8 cellular contexts compared by ENCODE assay signal in the genomic region with DNA sequence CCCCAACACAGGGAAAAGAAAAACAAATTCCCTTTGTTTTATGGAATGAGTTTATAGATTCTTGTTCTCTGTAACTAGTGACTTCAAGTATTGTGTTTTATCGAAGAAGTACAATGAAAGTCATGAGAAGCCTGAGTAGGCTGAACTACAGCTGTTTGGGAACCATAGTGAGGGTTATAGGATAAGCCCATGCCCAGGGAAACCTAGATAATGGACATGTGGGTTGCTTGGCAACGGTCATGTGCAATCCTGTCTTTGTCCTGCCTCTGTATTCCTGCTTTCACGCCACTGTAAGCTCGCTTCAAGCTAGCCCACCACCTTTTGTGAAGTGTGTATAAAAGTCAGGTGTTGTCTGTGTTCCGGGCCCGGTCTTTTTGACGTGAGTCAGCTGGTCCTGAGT.
A peak's percentile ranks its signal among the peaks of the same experiment; 100 is the strongest.
DNase-seq lines count a peak whose midpoint lies in the region; TF ChIP-seq lines count a peak whose summit lies in the region.
"Not testable (repeated sequence)": the region's sequence is repeated elsewhere in the genome, so short reads cannot be mapped to it uniquely, and the experiment has no call there.

No MANE protein-coding gene starts in this region.

- H2AFZ ChIP-seq in KMS-11 (ENCODE audit: low read depth) = peak overlapping the region; percentile 64; the same call in 1 of the 2 replicates
- H2AFZ ChIP-seq in trophoblast cell (ENCODE audit: insufficient read depth, low read length, poor library complexity) = not testable (repeated sequence)

- POLR2A ChIA-PET in activated CD4-positive, alpha-beta T cell treated with anti-CD3 and anti-CD28 coated beads, Interleukin-2, amount 10 ng/mL, durations not matched to agents 7 days and 5 days (lab: Charles Lee) = not testable (repeated sequence)

- not testable (repeated sequence) for H2BK12ac ChIP-seq in trophoblast cell (ENCODE audit: low read length)

- H2BK5ac ChIP-seq in trophoblast cell (ENCODE audit: low read depth, low read length, poor library complexity) = not testable (repeated sequence)

- not testable (repeated sequence) for H3K18ac ChIP-seq in trophoblast cell (ENCODE audit: low read length)

- H4K91ac ChIP-seq in trophoblast cell (ENCODE audit: low read depth, low read length) = not testable (repeated sequence)

- DNase-seq in Calu3 (peak; percentile 5), cardiac fibroblast (ENCODE audit: low read depth in 2 of 2) (peak; percentile 36 to 67), glutamatergic neuron (peak; percentile 7), trophoblast cell (peak in 1 of 2 donors; percentile 4)
- peak; percentile 6 for DNase-seq in activated CD4-positive, alpha-beta T cell treated with anti-CD3 and anti-CD28 coated beads, Interleukin-2, amount 10 ng/mL, durations not matched to agents 7 days and 5 days
- DNase-seq in transverse colon = not testable (repeated sequence)

- H3K27ac ChIP-seq in KMS-11 (peak overlapping the region; percentile 46; the same call in 1 of the 2 replicates), liver (ENCODE audit: low read depth in 1 of 2, low read length in 2 of 2) (peak overlapping the region; percentile 28 to 53), trophoblast cell (ENCODE audit: low read depth, low read length) (peak overlapping the region; percentile 23), transverse colon (peak overlapping the region; percentile 72 to 80 (median 76))

- H3K36me3 Mint-ChIP-seq in Calu3 (ENCODE audit: insufficient read depth, unreplicated experiment); activated CD4-positive, alpha-beta T cell treated with anti-CD3 and anti-CD28 coated beads, Interleukin-2, amount 10 ng/mL, durations not matched to agents 7 days and 5 days (ENCODE audit: low read depth); glutamatergic neuron (ENCODE audit: unreplicated experiment): not testable (repeated sequence)

- not testable (repeated sequence) for H4K20me1 ChIP-seq in KMS-11 (ENCODE audit: insufficient read depth)

- H3K9ac ChIP-seq in KMS-11 = peak overlapping the region; percentile 20; the same call in 1 of the 2 replicates
- H3K9ac ChIP-seq in liver (ENCODE audit: low read depth in 1 of 2, low read length in 2 of 2); trophoblast cell (ENCODE audit: low read length): not testable (repeated sequence)

- H3K4me3 ChIP-seq in KMS-11 (IDR thresholded peaks at IDR 0.05; ENCODE audit: insufficient read depth, low read depth, low read length); trophoblast cell (ENCODE audit: low read depth, low read length): not testable (repeated sequence)
- peak overlapping the region; percentile 27 to 32 for H3K4me3 ChIP-seq in cardiac fibroblast (replicated peaks in 1 of 2; ENCODE audit: low read depth in 2 of 2, low read length in 2 of 2)
- H3K4me3 ChIP-seq in liver (ENCODE audit: low read depth in 1 of 3, low read length in 3 of 3) = peak overlapping the region; percentile 20 to 69 (median 30)
- H3K4me3 ChIP-seq in transverse colon = peak overlapping the region in 2 of 4 donors; percentile 10 to 20

- 5% methylated on average over 7 of the region's 7 CpGs for WGBS in liver
- WGBS in trophoblast cell (ENCODE audit: extremely low coverage, insufficient coverage, insufficient read length) = no CpG with 5 or more reads among the region's 7 CpGs
- WGBS in transverse colon (ENCODE audit: low coverage in 1 of 2), 2 donors = 9 to 15% methylated on average over 3 to 4 of the region's 7 CpGs

- not testable (repeated sequence) for H3K9me3 Mint-ChIP-seq in Calu3 (ENCODE audit: low read depth, unreplicated experiment); activated CD4-positive, alpha-beta T cell treated with anti-CD3 and anti-CD28 coated beads, Interleukin-2, amount 10 ng/mL, durations not matched to agents 7 days and 5 days; glutamatergic neuron (ENCODE audit: unreplicated experiment)

- TSS peak; percentile 79 for BruUV-seq in Calu3 (replicated peaks; lab: Mats Ljungman, UMichigan)

- TF ChIP-seq POLR2A in transverse colon (IDR thresholded peaks at IDR 0.05) = not testable (repeated sequence)

- not testable (repeated sequence) for H3K4me1 ChIP-seq in KMS-11 (ENCODE audit: low read depth, poor library complexity, severe bottlenecking); liver (ENCODE audit: control insufficient read depth in 4 of 4, insufficient read depth in 4 of 4, low read length in 3 of 4); trophoblast cell (ENCODE audit: control insufficient read depth in 1 of 2, insufficient read depth in 2 of 2, low read length in 2 of 2); transverse colon

- H3K27me3 Mint-ChIP-seq in Calu3 (ENCODE audit: unreplicated experiment); activated CD4-positive, alpha-beta T cell treated with anti-CD3 and anti-CD28 coated beads, Interleukin-2, amount 10 ng/mL, durations not matched to agents 7 days and 5 days; glutamatergic neuron (ENCODE audit: unreplicated experiment): not testable (repeated sequence)

- not testable (repeated sequence) for TF ChIP-seq RAD21 in liver (IDR thresholded peaks at IDR 0.05)

- not testable (repeated sequence) for H3K4me3 Mint-ChIP-seq in Calu3 (ENCODE audit: low read depth, unreplicated experiment); activated CD4-positive, alpha-beta T cell treated with anti-CD3 and anti-CD28 coated beads, Interleukin-2, amount 10 ng/mL, durations not matched to agents 7 days and 5 days; glutamatergic neuron (ENCODE audit: unreplicated experiment)

- not testable (repeated sequence) for H2BK120ac ChIP-seq in trophoblast cell (ENCODE audit: insufficient read depth, low read length, poor library complexity)

- H4K12ac ChIP-seq in trophoblast cell (ENCODE audit: low read depth, low read length) = not testable (repeated sequence)

- TF ChIP-seq CTCF in Calu3 (IDR thresholded peaks at IDR 0.05; ENCODE audit: unreplicated experiment); KMS-11 (conservative IDR thresholded peaks at IDR 0.05; ENCODE audit: low read depth, low read length); cardiac fibroblast (IDR thresholded peaks at IDR 0.05; ENCODE audit: low read depth, low read length); glutamatergic neuron (IDR thresholded peaks at IDR 0.05; ENCODE audit: partially characterized antibody, unreplicated experiment); liver (IDR thresholded peaks at IDR 0.05; ENCODE audit: low read depth, low read length, missing input control); transverse colon (IDR thresholded peaks at IDR 0.05): not testable (repeated sequence)

- in situ Hi-C loops in transverse colon (cut with MboI; ENCODE audit: low pct_ligation_motif_present in 1 of 4, low pct_unique_long_range_greater_than_20kb in 1 of 4, low sequenced_read_pairs in 3 of 4) = not testable (repeated sequence)

- H3K27ac Mint-ChIP-seq in Calu3 (ENCODE audit: unreplicated experiment); activated CD4-positive, alpha-beta T cell treated with anti-CD3 and anti-CD28 coated beads, Interleukin-2, amount 10 ng/mL, durations not matched to agents 7 days and 5 days; glutamatergic neuron (ENCODE audit: unreplicated experiment): not testable (repeated sequence)

- not testable (repeated sequence) for H3K14ac ChIP-seq in trophoblast cell (ENCODE audit: low read length)

- H3K4ac ChIP-seq in trophoblast cell (ENCODE audit: low read depth, low read length) = not testable (repeated sequence)

- not testable (repeated sequence) for H3K23ac ChIP-seq in trophoblast cell (ENCODE audit: low read length)

- not testable (repeated sequence) for H3K79me2 ChIP-seq in KMS-11 (ENCODE audit: insufficient read depth, low read depth); trophoblast cell (ENCODE audit: control insufficient read depth, insufficient read depth, low read length, poor library complexity)

- H3K4me1 Mint-ChIP-seq in Calu3 (ENCODE audit: low read depth, unreplicated experiment); activated CD4-positive, alpha-beta T cell treated with anti-CD3 and anti-CD28 coated beads, Interleukin-2, amount 10 ng/mL, durations not matched to agents 7 days and 5 days; glutamatergic neuron (ENCODE audit: low read depth, unreplicated experiment): not testable (repeated sequence)

- CTCF ChIA-PET in Calu3 (lab: Charles Lee) = not testable (repeated sequence)
- CTCF ChIA-PET in activated CD4-positive, alpha-beta T cell treated with anti-CD3 and anti-CD28 coated beads, Interleukin-2, amount 10 ng/mL, durations not matched to agents 7 days and 5 days (lab: Charles Lee) = interaction anchor here (1.7 kb wide), 1 partner anchor 10 kb away, joined by 7 read pairs; no protein-coding TSS in a partner anchor

- H3K27me3 ChIP-seq in KMS-11 (ENCODE audit: insufficient read depth, low read depth); liver (ENCODE audit: control insufficient read depth in 4 of 4, insufficient read depth in 4 of 4, low read length in 3 of 4); trophoblast cell (ENCODE audit: insufficient read depth, low read length); transverse colon: not testable (repeated sequence)

- H3K79me1 ChIP-seq in trophoblast cell (ENCODE audit: low read length) = not testable (repeated sequence)

- H3K4me2 ChIP-seq in KMS-11 (peak overlapping the region; percentile 75), trophoblast cell (ENCODE audit: low read length) (peak overlapping the region; percentile 68)

- intact Hi-C loops in Calu3 (cut with micrococcal nuclease; ENCODE audit: unreplicated experiment); transverse colon (cut with DNase I; ENCODE audit: low total_unique reads): not testable (repeated sequence)

- H4K8ac ChIP-seq in trophoblast cell (ENCODE audit: low read depth, low read length) = not testable (repeated sequence)

- H3K9me3 ChIP-seq in liver (ENCODE audit: control insufficient read depth in 4 of 4, low read length in 3 of 4); trophoblast cell (ENCODE audit: insufficient read depth, low read depth, low read length); transverse colon: not testable (repeated sequence)

- H2AK5ac ChIP-seq in trophoblast cell (ENCODE audit: low read length) = not testable (repeated sequence)

- not testable (repeated sequence) for H3K36me3 ChIP-seq in KMS-11 (ENCODE audit: insufficient read depth); liver (ENCODE audit: control insufficient read depth in 4 of 4, insufficient read depth in 3 of 4, low read depth in 1 of 4, low read length in 3 of 4); trophoblast cell (ENCODE audit: control insufficient read depth in 1 of 2, insufficient read depth in 2 of 2, low read length in 2 of 2); transverse colon

- not testable (repeated sequence) for TF ChIP-seq EP300 in transverse colon (IDR thresholded peaks at IDR 0.05; ENCODE audit: low read depth)

Comparison
In these comparisons a context has a peak if more than half of its experiments do, and no peak if none do; other contexts are left out.
1. H3K27ac ChIP-seq: peak in every context shown above with its lines; median percentile 76 in transverse colon; 46 in KMS-11; 40 in liver; 23 in trophoblast cell.